27 cellular contexts compared by ENCODE assay signal in the genomic region with DNA sequence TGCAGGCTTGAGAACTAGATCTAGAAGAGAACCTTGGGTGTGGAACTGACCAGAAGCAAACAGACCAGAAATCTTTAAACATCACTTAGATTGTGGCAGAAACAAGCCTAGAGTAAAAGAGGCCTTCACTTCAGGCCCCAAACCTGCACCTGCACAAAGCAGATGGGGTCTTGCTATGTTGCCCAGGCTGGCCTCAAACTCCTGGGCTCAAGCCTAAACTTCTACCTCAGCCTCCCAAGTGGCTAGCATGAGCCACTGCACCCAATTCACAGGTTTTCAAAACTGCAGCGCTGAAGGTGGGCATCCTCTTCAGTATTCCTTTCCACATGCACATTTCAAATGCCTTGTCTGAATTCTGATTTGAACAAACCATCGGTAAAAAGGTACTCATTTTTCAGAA.
"Had no signal": no experiment of that assay in that cellular context is flagged by ENCODE, and none has a peak within 500 bp of the region (broad histone marks: within the 10 kb centered on the region; RNA-seq: fewer than 3 reads in every experiment).

No MANE protein-coding gene starts in this region.

- H3K4me3 Mint-ChIP-seq: activated naive CD8-positive, alpha-beta T cell; activated T-cell treated with anti-CD3 and anti-CD28 coated beads, Interleukin-2, amount 50 U/mL, for 24 hours; activated T-helper 17 cell treated with anti-CD3 and anti-CD28 coated beads, Interleukin-2, amount 50 U/mL, for 72 hours; effector memory CD8-positive, alpha-beta T cell; natural killer cell had no signal

- H3K27ac Mint-ChIP-seq: activated naive CD8-positive, alpha-beta T cell; activated T-cell treated with anti-CD3 and anti-CD28 coated beads, Interleukin-2, amount 50 U/mL, for 24 hours; activated T-helper 17 cell treated with anti-CD3 and anti-CD28 coated beads, Interleukin-2, amount 50 U/mL, for 72 hours; effector memory CD8-positive, alpha-beta T cell; natural killer cell; progenitor cell of endocrine pancreas had no signal

- H3K4me3 ChIP-seq: adrenal gland, breast epithelium, colonic mucosa, dorsolateral prefrontal cortex, esophagus squamous epithelium, gastrocnemius medialis, left ventricle myocardium inferior, spleen, thoracic aorta, upper lobe of left lung had no signal

- H3K27ac ChIP-seq: adrenal gland, breast epithelium, colonic mucosa, dorsolateral prefrontal cortex, esophagus squamous epithelium, gastrocnemius medialis, left ventricle myocardium inferior, spleen, thoracic aorta, upper lobe of left lung, VCaP had no signal

- H3K36me3 Mint-ChIP-seq: natural killer cell had no signal

- H3K27me3 ChIP-seq: adrenal gland, breast epithelium, colonic mucosa, dorsolateral prefrontal cortex, esophagus squamous epithelium, gastrocnemius medialis, spleen, upper lobe of left lung had no signal

- H3K9me3 Mint-ChIP-seq: activated T-cell treated with anti-CD3 and anti-CD28 coated beads, Interleukin-2, amount 50 U/mL, for 24 hours; activated T-helper 17 cell treated with anti-CD3 and anti-CD28 coated beads, Interleukin-2, amount 50 U/mL, for 72 hours; effector memory CD8-positive, alpha-beta T cell; natural killer cell had no signal

- H3K36me3 ChIP-seq: adrenal gland, breast epithelium, colonic mucosa, esophagus squamous epithelium, gastrocnemius medialis, spleen, thoracic aorta had no signal

- H3K4me1 ChIP-seq: adrenal gland, breast epithelium, colonic mucosa, gastrocnemius medialis, spleen, upper lobe of left lung had no signal

- DNase-seq: activated CD4-positive, alpha-beta T cell treated with anti-CD3 and anti-CD28 coated beads for 1 hour; activated CD4-positive, alpha-beta T cell treated with anti-CD3 and anti-CD28 coated beads, Interleukin-2, amount 50 U/mL, for 1 hour; activated CD8-positive, alpha-beta memory T cell treated with anti-CD3 and anti-CD28 coated beads, Interleukin-2, amount 50 U/mL, for 4 hours; activated T-cell treated with anti-CD3 and anti-CD28 coated beads, Interleukin-2, amount 50 U/mL, for 24 hours; adrenal gland; colonic mucosa; dorsolateral prefrontal cortex; effector memory CD8-positive, alpha-beta T cell; esophagus squamous epithelium; gastrocnemius medialis; hippocampal formation; left ventricle myocardium inferior; mammary epithelial cell; midbrain; natural killer cell; retina; spleen; stimulated activated CD4-positive, alpha-beta T cell treated with anti-CD3 and anti-CD28 coated beads, Interleukin-4, amount 100 ng/mL, for 1 hour; stimulated activated naive CD4-positive, alpha-beta T cell; T-helper 2 cell had no signal

- H3K27me3 Mint-ChIP-seq: activated naive CD8-positive, alpha-beta T cell; activated T-cell treated with anti-CD3 and anti-CD28 coated beads, Interleukin-2, amount 50 U/mL, for 24 hours; activated T-helper 17 cell treated with anti-CD3 and anti-CD28 coated beads, Interleukin-2, amount 50 U/mL, for 72 hours; progenitor cell of endocrine pancreas had no signal

- H3K4me1 Mint-ChIP-seq: activated T-helper 17 cell treated with anti-CD3 and anti-CD28 coated beads, Interleukin-2, amount 50 U/mL, for 72 hours; natural killer cell had no signal

- H3K9me3 ChIP-seq: adrenal gland, breast epithelium, colonic mucosa, esophagus squamous epithelium, gastrocnemius medialis, left ventricle myocardium inferior, thoracic aorta, upper lobe of left lung had no signal
